Comparison of ENCODE assay signal across 8 cellular contexts in genomic region chr4:184826315-184827266, GRCh38. TPM values are rescaled to one million over a fixed set of nuclear protein-coding genes. Genes with fewer than 3 reads are reported as not detected.
DNase-seq lines count a peak whose midpoint lies in the region; ATAC-seq, FAIRE-seq and TF ChIP-seq lines count a peak whose summit lies in the region.

No MANE protein-coding gene starts in this region.

- DNase-seq in AG04449 (ENCODE audit: low read depth, low spot score) (no peak), SK-N-SH (no peak), astrocyte (ENCODE audit: low read depth) (no peak), kidney tubule cell (ENCODE audit: low spot score) (peak; percentile 41), cortex of kidney (lab: John Stamatoyannopoulos, UW) (no peak)
- DNase-seq in stimulated activated CD4-positive, alpha-beta T cell treated with anti-CD3 and anti-CD28 coated beads, Interleukin-4, amount 100 ng/mL, for 24 hours: peak; percentile 51

- H3K27ac Mint-ChIP-seq in astrocyte (ENCODE audit: unreplicated experiment): no peak overlapping the region

- H4K20me1 ChIP-seq in SK-N-SH (ENCODE audit: insufficient read depth) (peaks cover 5% of the 10 kb centered on the region; the same call in 1 of the 2 replicates), astrocyte (ENCODE audit: insufficient read depth, low read length) (peaks cover 35% of the 10 kb centered on the region)

- H3K4me2 ChIP-seq in SK-N-SH (peak overlapping the region; percentile 79), astrocyte (ENCODE audit: low read length) (peak overlapping the region; percentile 97)

- H3K36me3 ChIP-seq in SK-N-SH (replicated peaks in 1 of 2; ENCODE audit: control insufficient read depth in 1 of 2, insufficient read depth in 2 of 2, low read length in 1 of 2) (no peaks in the 10 kb centered on the region), astrocyte (ENCODE audit: insufficient read depth, low read length) (no peaks in the 10 kb centered on the region)

- ATAC-seq in GM18858 (IDR thresholded peaks at IDR 0.05; ENCODE audit: unreplicated experiment) (peak; percentile 27), HG03066 (IDR thresholded peaks at IDR 0.05; ENCODE audit: low read depth, unreplicated experiment) (peak; percentile 48)

- peak overlapping the region in 1 of 2 experiments; percentile 24; a peak in 1 of 4 replicates for H3K27ac ChIP-seq in SK-N-SH (ENCODE audit: low read depth in 2 of 2, low read length in 1 of 2)
- no peak overlapping the region for H3K27ac ChIP-seq in astrocyte (ENCODE audit: low read depth, low read length)

- peaks cover 3% of the 10 kb centered on the region for H3K9me3 Mint-ChIP-seq in astrocyte (ENCODE audit: unreplicated experiment)

- H3K4me3 ChIP-seq in AG04449 (ENCODE audit: low read depth, low read length) (peak overlapping the region; percentile 61), SK-N-SH (ENCODE audit: low read depth in 2 of 2, low read length in 1 of 2) (peak overlapping the region in 1 of 2 experiments; percentile 79; a peak in 3 of 4 replicates), astrocyte (ENCODE audit: insufficient read depth, low read depth, low read length) (peak overlapping the region; percentile 64)

- no peaks in the 10 kb centered on the region for H3F3A ChIP-seq in SK-N-SH (replicated peaks; ENCODE audit: insufficient read depth)

- H3K27me3 ChIP-seq in SK-N-SH (ENCODE audit: insufficient read depth) (no peaks in the 10 kb centered on the region), astrocyte (ENCODE audit: insufficient read depth, low read length) (peaks cover 13% of the 10 kb centered on the region)

- H2AFZ ChIP-seq in SK-N-SH (ENCODE audit: low read depth): peak overlapping the region; percentile 72; the same call in 1 of the 2 replicates
- H2AFZ ChIP-seq in astrocyte (ENCODE audit: low read depth, low read length): peak overlapping the region; percentile 95

- peak overlapping the region; percentile 82 for H3K4me3 Mint-ChIP-seq in astrocyte (ENCODE audit: unreplicated experiment)

- POLR2A ChIA-PET in AG04449 (lab: Yijun Ruan, JAX): interaction anchor here (0.5 kb wide), 1 partner anchor 1279 kb away, joined by 4 read pairs; no protein-coding TSS in a partner anchor
- POLR2A ChIA-PET in SK-N-SH (lab: Yijun Ruan, JAX): no interaction called here

- H3K9ac ChIP-seq in SK-N-SH (no peak overlapping the region), astrocyte (ENCODE audit: low read length) (peak overlapping the region; percentile 65)

- TF ChIP-seq CTCF in AG04449 (IDR thresholded peaks at IDR 0.05; ENCODE audit: insufficient read depth, low read length, missing control alignments) (no peak), SK-N-SH (IDR thresholded peaks at IDR 0.05) (no peak), astrocyte (IDR thresholded peaks at IDR 0.05; ENCODE audit: insufficient read depth, low read depth, low read length) (no peak)

- H3K9me3 ChIP-seq in SK-N-SH (no peaks in the 10 kb centered on the region), astrocyte (ENCODE audit: insufficient read depth, low read depth, low read length) (no peaks in the 10 kb centered on the region)

- H3K36me3 Mint-ChIP-seq in astrocyte (ENCODE audit: low read depth, unreplicated experiment): no peaks in the 10 kb centered on the region

- no peak for FAIRE-seq in astrocyte (lab: Jason Lieb, UNC)

- H3K9me2 ChIP-seq in SK-N-SH: no peaks in the 10 kb centered on the region

- TF ChIP-seq EP300 in SK-N-SH (IDR thresholded peaks at IDR 0.05; ENCODE audit: borderline replicate concordance in 1 of 2, low read depth in 1 of 2, low read length in 1 of 2): no peak

- CTCF ChIA-PET in AG04449 (lab: Yijun Ruan, JAX) (interaction anchor here (1.5 to 1.8 kb wide), 2 partner anchors 9 to 178 kb away, joined by 3 to 5 read pairs; partner anchors contain the start of gene CASP3), SK-N-SH (lab: Yijun Ruan, JAX) (interaction anchor here (1.3 kb wide), 1 partner anchor 20 kb away, joined by 3 read pairs; no protein-coding TSS in a partner anchor)

- TF ChIP-seq RAD21 in SK-N-SH (IDR thresholded peaks at IDR 0.05; ENCODE audit: low read length): no peak

- H3K27me3 Mint-ChIP-seq in astrocyte (ENCODE audit: low read depth, unreplicated experiment): peaks cover 78% of the 10 kb centered on the region

- H3K4me1 ChIP-seq in SK-N-SH (ENCODE audit: control insufficient read depth in 1 of 2, insufficient read depth in 2 of 2, low read depth in 1 of 2, low read length in 1 of 2) (peaks cover 0 to 16% of the 10 kb centered on the region in 2 experiments; a peak in 2 of 4 replicates), astrocyte (ENCODE audit: insufficient read depth, low read length) (peaks cover 12% of the 10 kb centered on the region)

- no peaks in the 10 kb centered on the region for H3K4me1 Mint-ChIP-seq in astrocyte (ENCODE audit: low read depth, unreplicated experiment)

- 62% methylated on average over 22 of the region's 50 CpGs for WGBS in SK-N-SH (ENCODE audit: low lambda C conversion rate)

- peaks cover 5% of the 10 kb centered on the region; the same call in 1 of the 2 replicates for H3K79me2 ChIP-seq in SK-N-SH (ENCODE audit: insufficient read depth)
- peaks cover 9% of the 10 kb centered on the region for H3K79me2 ChIP-seq in astrocyte (ENCODE audit: insufficient read depth, low read length)

TF ChIP-seq in SK-N-SH, 30 proteins besides CTCF, POLR2A, EP300 and RAD21 (continues in another document):
- TF ChIP-seq ELF1 (IDR thresholded peaks at IDR 0.05) (no peak), RCOR1 (IDR thresholded peaks at IDR 0.05; ENCODE audit: low read length) (no peak), FOXJ3 (CRISPR knock-in tag; IDR thresholded peaks at IDR 0.05) (no peak), TEAD4 (IDR thresholded peaks at IDR 0.05; ENCODE audit: borderline replicate concordance, insufficient read depth) (no peak), YY1 (IDR thresholded peaks at IDR 0.05; ENCODE audit: low read depth) (no peak), TCF12 (IDR thresholded peaks at IDR 0.05) (no peak), CHD2 (IDR thresholded peaks at IDR 0.05; ENCODE audit: low read length, partially characterized antibody) (no peak)
- TF ChIP-seq, protein P1, sequence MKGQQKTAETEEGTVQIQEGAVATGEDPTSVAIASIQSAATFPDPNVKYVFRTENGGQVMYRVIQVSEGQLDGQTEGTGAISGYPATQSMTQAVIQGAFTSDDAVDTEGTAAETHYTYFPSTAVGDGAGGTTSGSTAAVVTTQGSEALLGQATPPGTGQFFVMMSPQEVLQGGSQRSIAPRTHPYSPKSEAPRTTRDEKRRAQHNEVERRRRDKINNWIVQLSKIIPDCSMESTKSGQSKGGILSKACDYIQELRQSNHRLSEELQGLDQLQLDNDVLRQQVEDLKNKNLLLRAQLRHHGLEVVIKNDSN (IDR thresholded peaks at IDR 0.05; ENCODE audit: borderline replicate concordance, low read depth): no peak
- TF ChIP-seq, protein P2, sequence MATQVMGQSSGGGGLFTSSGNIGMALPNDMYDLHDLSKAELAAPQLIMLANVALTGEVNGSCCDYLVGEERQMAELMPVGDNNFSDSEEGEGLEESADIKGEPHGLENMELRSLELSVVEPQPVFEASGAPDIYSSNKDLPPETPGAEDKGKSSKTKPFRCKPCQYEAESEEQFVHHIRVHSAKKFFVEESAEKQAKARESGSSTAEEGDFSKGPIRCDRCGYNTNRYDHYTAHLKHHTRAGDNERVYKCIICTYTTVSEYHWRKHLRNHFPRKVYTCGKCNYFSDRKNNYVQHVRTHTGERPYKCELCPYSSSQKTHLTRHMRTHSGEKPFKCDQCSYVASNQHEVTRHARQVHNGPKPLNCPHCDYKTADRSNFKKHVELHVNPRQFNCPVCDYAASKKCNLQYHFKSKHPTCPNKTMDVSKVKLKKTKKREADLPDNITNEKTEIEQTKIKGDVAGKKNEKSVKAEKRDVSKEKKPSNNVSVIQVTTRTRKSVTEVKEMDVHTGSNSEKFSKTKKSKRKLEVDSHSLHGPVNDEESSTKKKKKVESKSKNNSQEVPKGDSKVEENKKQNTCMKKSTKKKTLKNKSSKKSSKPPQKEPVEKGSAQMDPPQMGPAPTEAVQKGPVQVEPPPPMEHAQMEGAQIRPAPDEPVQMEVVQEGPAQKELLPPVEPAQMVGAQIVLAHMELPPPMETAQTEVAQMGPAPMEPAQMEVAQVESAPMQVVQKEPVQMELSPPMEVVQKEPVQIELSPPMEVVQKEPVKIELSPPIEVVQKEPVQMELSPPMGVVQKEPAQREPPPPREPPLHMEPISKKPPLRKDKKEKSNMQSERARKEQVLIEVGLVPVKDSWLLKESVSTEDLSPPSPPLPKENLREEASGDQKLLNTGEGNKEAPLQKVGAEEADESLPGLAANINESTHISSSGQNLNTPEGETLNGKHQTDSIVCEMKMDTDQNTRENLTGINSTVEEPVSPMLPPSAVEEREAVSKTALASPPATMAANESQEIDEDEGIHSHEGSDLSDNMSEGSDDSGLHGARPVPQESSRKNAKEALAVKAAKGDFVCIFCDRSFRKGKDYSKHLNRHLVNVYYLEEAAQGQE (IDR thresholded peaks at IDR 0.05; ENCODE audit: low read depth, low read length): no peak
- TF ChIP-seq, protein P3, sequence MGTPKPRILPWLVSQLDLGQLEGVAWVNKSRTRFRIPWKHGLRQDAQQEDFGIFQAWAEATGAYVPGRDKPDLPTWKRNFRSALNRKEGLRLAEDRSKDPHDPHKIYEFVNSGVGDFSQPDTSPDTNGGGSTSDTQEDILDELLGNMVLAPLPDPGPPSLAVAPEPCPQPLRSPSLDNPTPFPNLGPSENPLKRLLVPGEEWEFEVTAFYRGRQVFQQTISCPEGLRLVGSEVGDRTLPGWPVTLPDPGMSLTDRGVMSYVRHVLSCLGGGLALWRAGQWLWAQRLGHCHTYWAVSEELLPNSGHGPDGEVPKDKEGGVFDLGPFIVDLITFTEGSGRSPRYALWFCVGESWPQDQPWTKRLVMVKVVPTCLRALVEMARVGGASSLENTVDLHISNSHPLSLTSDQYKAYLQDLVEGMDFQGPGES (IDR thresholded peaks at IDR 0.05; ENCODE audit: low read depth, low read length): no peak
- TF ChIP-seq, protein P4, sequence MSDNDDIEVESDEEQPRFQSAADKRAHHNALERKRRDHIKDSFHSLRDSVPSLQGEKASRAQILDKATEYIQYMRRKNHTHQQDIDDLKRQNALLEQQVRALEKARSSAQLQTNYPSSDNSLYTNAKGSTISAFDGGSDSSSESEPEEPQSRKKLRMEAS (IDR thresholded peaks at IDR 0.05; ENCODE audit: low read depth): no peak
- TF ChIP-seq, protein P5, sequence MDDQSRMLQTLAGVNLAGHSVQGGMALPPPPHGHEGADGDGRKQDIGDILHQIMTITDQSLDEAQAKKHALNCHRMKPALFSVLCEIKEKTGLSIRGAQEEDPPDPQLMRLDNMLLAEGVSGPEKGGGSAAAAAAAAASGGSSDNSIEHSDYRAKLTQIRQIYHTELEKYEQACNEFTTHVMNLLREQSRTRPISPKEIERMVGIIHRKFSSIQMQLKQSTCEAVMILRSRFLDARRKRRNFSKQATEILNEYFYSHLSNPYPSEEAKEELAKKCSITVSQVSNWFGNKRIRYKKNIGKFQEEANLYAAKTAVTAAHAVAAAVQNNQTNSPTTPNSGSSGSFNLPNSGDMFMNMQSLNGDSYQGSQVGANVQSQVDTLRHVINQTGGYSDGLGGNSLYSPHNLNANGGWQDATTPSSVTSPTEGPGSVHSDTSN (IDR thresholded peaks at IDR 0.05): no peak

RNA-seq across cellular contexts. Expression of gene ACSL1, which starts 0.8 kb away (rescaled TPM):
- 7.9 and 9.0 TPM in 2 replicates for polyA plus RNA-seq in SK-N-SH (2012; rRNA removed)
- polyA plus RNA-seq in SK-N-SH (2012; cell fraction: cytosol; rRNA removed): 8.7 and 10.3 TPM in 2 replicates
- polyA plus RNA-seq in SK-N-SH (2012; cell fraction: nucleus; rRNA removed): 6.5 and 10.6 TPM in 2 replicates
- total RNA-seq in astrocyte: 7.0 and 8.0 TPM in 2 replicates

Comparison
In these comparisons a context has a peak if more than half of its experiments do, and no peak if none do; other contexts are left out.
1. DNase-seq: peak in kidney tubule cell (single experiment) and stimulated activated CD4-positive, alpha-beta T cell treated with anti-CD3 and anti-CD28 coated beads, Interleukin-4, amount 100 ng/mL, for 24 hours (single experiment); none in AG04449 (single experiment), SK-N-SH (single experiment), astrocyte (single experiment) and cortex of kidney (single experiment).